In the genomic region with DNA sequence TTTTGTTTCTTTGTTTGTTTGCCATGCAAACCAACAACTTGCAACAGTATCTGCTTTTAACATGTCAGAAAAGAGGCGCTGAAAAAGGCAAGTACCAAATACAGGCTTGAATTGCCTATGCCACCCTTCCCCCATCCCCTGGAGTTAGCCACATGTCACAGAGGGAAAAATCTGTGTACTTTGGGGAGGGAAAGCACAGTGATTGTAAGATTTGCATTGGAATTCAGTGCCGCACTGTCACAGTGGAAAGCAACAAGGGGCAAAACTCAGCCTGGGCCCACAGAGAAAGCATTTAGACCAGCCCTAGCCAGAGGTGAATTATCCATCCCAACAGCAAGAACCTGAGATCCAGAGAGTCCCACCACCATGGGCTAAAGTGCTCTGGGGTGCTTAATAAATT, we compare ENCODE assay signal across 18 cellular contexts.
"Had no signal": no experiment of that assay in that cellular context is flagged by ENCODE, and none has a peak within 500 bp of the region (broad histone marks: within the 10 kb centered on the region; RNA-seq: fewer than 3 reads in every experiment).

No MANE protein-coding gene starts in this region.

- H3K27me3 ChIP-seq: ascending aorta, dorsolateral prefrontal cortex, heart left ventricle, right atrium auricular region, spleen had no signal

- H3K4me1 Mint-ChIP-seq: activated naive CD8-positive, alpha-beta T cell treated with anti-CD3 and anti-CD28 coated beads, Interleukin-2, amount 50 U/mL, for 24 hours had no signal

- H3K4me3 Mint-ChIP-seq: activated CD8-positive, alpha-beta T cell treated with anti-CD3 and anti-CD28 coated beads for 36 hours; activated naive CD8-positive, alpha-beta T cell treated with anti-CD3 and anti-CD28 coated beads, Interleukin-2, amount 50 U/mL, for 24 hours; activated T-cell treated with anti-CD3 and anti-CD28 coated beads, Interleukin-2, amount 50 U/mL, for 72 hours; type B pancreatic cell had no signal

- H3K36me3 ChIP-seq: ascending aorta, heart left ventricle, left ventricle myocardium inferior, right atrium auricular region, spleen, WERI-Rb-1 had no signal

- H3K27ac Mint-ChIP-seq: activated CD8-positive, alpha-beta T cell treated with anti-CD3 and anti-CD28 coated beads for 36 hours; activated naive CD8-positive, alpha-beta T cell treated with anti-CD3 and anti-CD28 coated beads, Interleukin-2, amount 50 U/mL, for 24 hours; activated T-cell treated with anti-CD3 and anti-CD28 coated beads, Interleukin-2, amount 50 U/mL, for 72 hours had no signal

- H3K27ac ChIP-seq: ascending aorta, dorsolateral prefrontal cortex, heart left ventricle, left ventricle myocardium inferior, right atrium auricular region, spleen, WERI-Rb-1 had no signal

- H3K4me1 ChIP-seq: ascending aorta, heart left ventricle, left ventricle myocardium inferior, right atrium auricular region, spleen had no signal

- ATAC-seq: activated CD8-positive, alpha-beta T cell treated with anti-CD3 and anti-CD28 coated beads for 36 hours; activated naive CD8-positive, alpha-beta T cell treated with anti-CD3 and anti-CD28 coated beads, Interleukin-2, amount 50 U/mL, for 24 hours; activated T-cell treated with anti-CD3 and anti-CD28 coated beads, Interleukin-2, amount 50 U/mL, for 72 hours; heart left ventricle had no signal

- H3K9me3 ChIP-seq: ascending aorta, heart left ventricle, left ventricle myocardium inferior, right atrium auricular region, spleen had no signal

- H3K9me3 Mint-ChIP-seq: activated CD8-positive, alpha-beta T cell treated with anti-CD3 and anti-CD28 coated beads for 36 hours; activated naive CD8-positive, alpha-beta T cell treated with anti-CD3 and anti-CD28 coated beads, Interleukin-2, amount 50 U/mL, for 24 hours; activated T-cell treated with anti-CD3 and anti-CD28 coated beads, Interleukin-2, amount 50 U/mL, for 72 hours; type B pancreatic cell had no signal

- H3K27me3 Mint-ChIP-seq: type B pancreatic cell had no signal

- DNase-seq: activated CD4-positive, alpha-beta T cell treated with anti-CD3 and anti-CD28 coated beads for 4 hours; activated CD8-positive, alpha-beta memory T cell treated with anti-CD3 and anti-CD28 coated beads, Interleukin-2, amount 50 U/mL, for 4 hours; activated CD8-positive, alpha-beta T cell treated with anti-CD3 and anti-CD28 coated beads for 36 hours; activated naive CD4-positive, alpha-beta T cell treated with Interleukin-2 at 50 U/mL for 16 hours; activated naive CD8-positive, alpha-beta T cell treated with anti-CD3 and anti-CD28 coated beads, Interleukin-2, amount 50 U/mL, for 24 hours; activated T-cell treated with anti-CD3 and anti-CD28 coated beads, Interleukin-2, amount 50 U/mL, for 72 hours; dorsolateral prefrontal cortex; heart left ventricle; left ventricle myocardium inferior; spleen; stimulated activated CD4-positive, alpha-beta T cell treated with anti-CD3 and anti-CD28 coated beads, Interleukin-1b, Interleukin-23, amount 100 ng/mL, for 48 hours; stimulated activated naive CD4-positive, alpha-beta T cell; substantia nigra; WERI-Rb-1 had no signal

- H3K36me3 Mint-ChIP-seq: type B pancreatic cell had no signal

- H3K4me3 ChIP-seq: ascending aorta, dorsolateral prefrontal cortex, heart left ventricle, left ventricle myocardium inferior, right atrium auricular region, spleen had no signal

- FAIRE-seq: frontal cortex had no signal
